Comparison of ENCODE assay signal across 2 cellular contexts in the genomic region with DNA sequence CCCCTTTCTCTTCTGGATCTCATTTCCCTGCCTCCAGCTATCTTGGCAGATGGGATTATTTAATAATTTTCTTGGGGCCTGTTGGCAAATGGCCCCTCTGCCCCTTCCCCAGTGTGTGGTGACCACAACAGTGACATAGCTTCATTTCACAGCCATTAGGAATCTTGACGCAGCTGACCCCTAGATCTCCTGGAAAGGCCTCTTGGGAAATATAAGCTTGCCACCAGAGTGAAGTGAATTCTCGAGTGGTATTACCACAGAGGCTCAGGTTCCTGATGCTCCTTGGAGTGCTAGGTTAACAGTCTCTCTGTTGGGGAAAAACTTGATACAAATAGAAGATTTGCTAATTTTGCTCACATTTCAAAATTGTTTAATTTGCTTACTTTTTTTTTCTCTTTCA.
TF ChIP-seq lines count a peak whose summit lies in the region.

No MANE protein-coding gene starts in this region.

TF ChIP-seq in SK-N-SH, 30 proteins besides CTCF, POLR2A, EP300 and RAD21 (continued from another document):
- TF ChIP-seq YY1 (IDR thresholded peaks at IDR 0.05; ENCODE audit: low read depth) (no peak), TEAD4 (IDR thresholded peaks at IDR 0.05; ENCODE audit: borderline replicate concordance, insufficient read depth) (no peak), TAF1 (IDR thresholded peaks at IDR 0.05; ENCODE audit: borderline replicate concordance, low read depth, low read length) (no peak), RFX5 (IDR thresholded peaks at IDR 0.05; ENCODE audit: low read length) (no peak)
- TF ChIP-seq, protein P1, sequence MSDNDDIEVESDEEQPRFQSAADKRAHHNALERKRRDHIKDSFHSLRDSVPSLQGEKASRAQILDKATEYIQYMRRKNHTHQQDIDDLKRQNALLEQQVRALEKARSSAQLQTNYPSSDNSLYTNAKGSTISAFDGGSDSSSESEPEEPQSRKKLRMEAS (IDR thresholded peaks at IDR 0.05; ENCODE audit: low read depth): no peak
- TF ChIP-seq, protein P2, sequence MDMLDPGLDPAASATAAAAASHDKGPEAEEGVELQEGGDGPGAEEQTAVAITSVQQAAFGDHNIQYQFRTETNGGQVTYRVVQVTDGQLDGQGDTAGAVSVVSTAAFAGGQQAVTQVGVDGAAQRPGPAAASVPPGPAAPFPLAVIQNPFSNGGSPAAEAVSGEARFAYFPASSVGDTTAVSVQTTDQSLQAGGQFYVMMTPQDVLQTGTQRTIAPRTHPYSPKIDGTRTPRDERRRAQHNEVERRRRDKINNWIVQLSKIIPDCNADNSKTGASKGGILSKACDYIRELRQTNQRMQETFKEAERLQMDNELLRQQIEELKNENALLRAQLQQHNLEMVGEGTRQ (IDR thresholded peaks at IDR 0.05; ENCODE audit: borderline replicate concordance, low read depth, low read length): no peak

TF ChIP-seq in SK-N-SH treated with all-trans-retinoic acid at 6 μM for 48 hours, 23 proteins besides CTCF, POLR2A, EP300 and RAD21 (continued from another document):
- TF ChIP-seq, protein P3, sequence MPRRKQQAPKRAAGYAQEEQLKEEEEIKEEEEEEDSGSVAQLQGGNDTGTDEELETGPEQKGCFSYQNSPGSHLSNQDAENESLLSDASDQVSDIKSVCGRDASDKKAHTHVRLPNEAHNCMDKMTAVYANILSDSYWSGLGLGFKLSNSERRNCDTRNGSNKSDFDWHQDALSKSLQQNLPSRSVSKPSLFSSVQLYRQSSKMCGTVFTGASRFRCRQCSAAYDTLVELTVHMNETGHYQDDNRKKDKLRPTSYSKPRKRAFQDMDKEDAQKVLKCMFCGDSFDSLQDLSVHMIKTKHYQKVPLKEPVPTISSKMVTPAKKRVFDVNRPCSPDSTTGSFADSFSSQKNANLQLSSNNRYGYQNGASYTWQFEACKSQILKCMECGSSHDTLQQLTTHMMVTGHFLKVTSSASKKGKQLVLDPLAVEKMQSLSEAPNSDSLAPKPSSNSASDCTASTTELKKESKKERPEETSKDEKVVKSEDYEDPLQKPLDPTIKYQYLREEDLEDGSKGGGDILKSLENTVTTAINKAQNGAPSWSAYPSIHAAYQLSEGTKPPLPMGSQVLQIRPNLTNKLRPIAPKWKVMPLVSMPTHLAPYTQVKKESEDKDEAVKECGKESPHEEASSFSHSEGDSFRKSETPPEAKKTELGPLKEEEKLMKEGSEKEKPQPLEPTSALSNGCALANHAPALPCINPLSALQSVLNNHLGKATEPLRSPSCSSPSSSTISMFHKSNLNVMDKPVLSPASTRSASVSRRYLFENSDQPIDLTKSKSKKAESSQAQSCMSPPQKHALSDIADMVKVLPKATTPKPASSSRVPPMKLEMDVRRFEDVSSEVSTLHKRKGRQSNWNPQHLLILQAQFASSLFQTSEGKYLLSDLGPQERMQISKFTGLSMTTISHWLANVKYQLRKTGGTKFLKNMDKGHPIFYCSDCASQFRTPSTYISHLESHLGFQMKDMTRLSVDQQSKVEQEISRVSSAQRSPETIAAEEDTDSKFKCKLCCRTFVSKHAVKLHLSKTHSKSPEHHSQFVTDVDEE (CRISPR knock-in tag; IDR thresholded peaks at IDR 0.05): no peak
- TF ChIP-seq, protein P4, sequence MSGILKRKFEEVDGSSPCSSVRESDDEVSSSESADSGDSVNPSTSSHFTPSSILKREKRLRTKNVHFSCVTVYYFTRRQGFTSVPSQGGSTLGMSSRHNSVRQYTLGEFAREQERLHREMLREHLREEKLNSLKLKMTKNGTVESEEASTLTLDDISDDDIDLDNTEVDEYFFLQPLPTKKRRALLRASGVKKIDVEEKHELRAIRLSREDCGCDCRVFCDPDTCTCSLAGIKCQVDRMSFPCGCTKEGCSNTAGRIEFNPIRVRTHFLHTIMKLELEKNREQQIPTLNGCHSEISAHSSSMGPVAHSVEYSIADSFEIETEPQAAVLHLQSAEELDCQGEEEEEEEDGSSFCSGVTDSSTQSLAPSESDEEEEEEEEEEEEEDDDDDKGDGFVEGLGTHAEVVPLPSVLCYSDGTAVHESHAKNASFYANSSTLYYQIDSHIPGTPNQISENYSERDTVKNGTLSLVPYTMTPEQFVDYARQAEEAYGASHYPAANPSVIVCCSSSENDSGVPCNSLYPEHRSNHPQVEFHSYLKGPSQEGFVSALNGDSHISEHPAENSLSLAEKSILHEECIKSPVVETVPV (CRISPR knock-in tag; IDR thresholded peaks at IDR 0.05): no peak
- TF ChIP-seq, protein P5, sequence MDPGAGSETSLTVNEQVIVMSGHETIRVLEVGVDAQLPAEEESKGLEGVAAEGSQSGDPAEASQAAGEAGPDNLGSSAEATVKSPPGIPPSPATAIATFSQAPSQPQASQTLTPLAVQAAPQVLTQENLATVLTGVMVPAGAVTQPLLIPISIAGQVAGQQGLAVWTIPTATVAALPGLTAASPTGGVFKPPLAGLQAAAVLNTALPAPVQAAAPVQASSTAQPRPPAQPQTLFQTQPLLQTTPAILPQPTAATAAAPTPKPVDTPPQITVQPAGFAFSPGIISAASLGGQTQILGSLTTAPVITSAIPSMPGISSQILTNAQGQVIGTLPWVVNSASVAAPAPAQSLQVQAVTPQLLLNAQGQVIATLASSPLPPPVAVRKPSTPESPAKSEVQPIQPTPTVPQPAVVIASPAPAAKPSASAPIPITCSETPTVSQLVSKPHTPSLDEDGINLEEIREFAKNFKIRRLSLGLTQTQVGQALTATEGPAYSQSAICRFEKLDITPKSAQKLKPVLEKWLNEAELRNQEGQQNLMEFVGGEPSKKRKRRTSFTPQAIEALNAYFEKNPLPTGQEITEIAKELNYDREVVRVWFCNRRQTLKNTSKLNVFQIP (CRISPR knock-in tag; IDR thresholded peaks at IDR 0.05; ENCODE audit: borderline replicate concordance, low read depth): no peak
- TF ChIP-seq ZFP3 (CRISPR knock-in tag; IDR thresholded peaks at IDR 0.05): no peak
- TF ChIP-seq OSR1 (CRISPR knock-in tag; IDR thresholded peaks at IDR 0.05): no peak
- TF ChIP-seq ZC3H10 (CRISPR knock-in tag; IDR thresholded peaks at IDR 0.05): no peak
- no peak for TF ChIP-seq ZNF70 (CRISPR knock-in tag; IDR thresholded peaks at IDR 0.05)
- no peak for TF ChIP-seq TCF4 (CRISPR knock-in tag; IDR thresholded peaks at IDR 0.05; ENCODE audit: borderline replicate concordance)
- no peak for TF ChIP-seq PPARA (CRISPR knock-in tag; IDR thresholded peaks at IDR 0.05; ENCODE audit: borderline replicate concordance)
- TF ChIP-seq ZNF8 (CRISPR knock-in tag; IDR thresholded peaks at IDR 0.05): no peak
